Comparison of ENCODE assay signal across 1 cellular context in the genomic region with DNA sequence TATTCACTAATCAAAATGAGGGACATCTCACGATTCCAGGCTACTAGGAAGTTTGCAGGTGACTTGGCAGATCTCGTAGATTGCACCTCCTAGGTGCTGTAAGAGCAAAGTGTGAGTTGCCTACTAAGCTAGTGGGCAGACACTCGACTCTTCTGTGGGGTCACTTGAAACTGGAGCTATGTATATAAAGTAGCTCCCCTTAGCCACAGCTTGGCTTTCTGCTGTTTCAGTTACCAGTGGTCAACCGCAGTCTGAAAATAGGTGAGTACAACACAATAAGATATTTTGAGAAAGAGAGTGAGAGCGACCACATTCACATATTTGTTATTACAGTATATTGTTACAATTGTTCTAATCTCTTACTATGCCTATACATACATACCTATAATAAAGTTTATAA.
TF ChIP-seq lines count a peak whose summit lies in the region.

No MANE protein-coding gene starts in this region.

TF ChIP-seq in GM12878, 131 proteins besides CTCF, POLR2A, EP300 and RAD21 (continued from another document):
- TF ChIP-seq BHLHE40 (IDR thresholded peaks at IDR 0.05; ENCODE audit: borderline replicate concordance in 1 of 2, low read depth in 2 of 2, low read length in 1 of 2), result peak in 1 of 2 experiments; percentile 14; a peak in 1 of 4 replicates
- TF ChIP-seq ZZZ3 (IDR thresholded peaks at IDR 0.05; ENCODE audit: control insufficient read depth, insufficient read length, low read depth), result no peak
- no peak for TF ChIP-seq ASH2L (IDR thresholded peaks at IDR 0.05; ENCODE audit: borderline replicate concordance, low read depth)
- no peak for TF ChIP-seq POLR2AphosphoS5 (IDR thresholded peaks at IDR 0.05; ENCODE audit: low read length)
- TF ChIP-seq CEBPB (IDR thresholded peaks at IDR 0.05; ENCODE audit: borderline replicate concordance in 1 of 2, low read depth in 2 of 2, low read length in 2 of 2), result no peak
- no peak for TF ChIP-seq ZNF687 (IDR thresholded peaks at IDR 0.05)
- 0 out of 2 replicates have a peak, but pooled peaks have one; percentile 18 for TF ChIP-seq BMI1 (IDR thresholded peaks at IDR 0.05; ENCODE audit: borderline replicate concordance)
- peak; percentile 23; the same call in 1 of the 2 replicates for TF ChIP-seq MTA2 (IDR thresholded peaks at IDR 0.05; ENCODE audit: low read depth)
- no peak for TF ChIP-seq SMAD5 (IDR thresholded peaks at IDR 0.05; ENCODE audit: low read depth)
